Comparison of ENCODE assay signal across 9 cellular contexts in genomic region chr1:246784621-246785535, GRCh38.
DNase-seq lines count a peak whose midpoint lies in the region; ATAC-seq, FAIRE-seq and TF ChIP-seq lines count a peak whose summit lies in the region.
"Had no signal": no experiment of that assay in that cellular context is flagged by ENCODE, and none has a peak within 500 bp of the region (broad histone marks: within the 10 kb centered on the region; RNA-seq: fewer than 3 reads in every experiment).

No MANE protein-coding gene starts in this region.

- H3K27me3 Mint-ChIP-seq in WTC11 (ENCODE audit: low read depth) = peaks cover 5% of the 10 kb centered on the region; the same call in 1 of the 2 replicates

- no peak overlapping the region for H3K4me3 Mint-ChIP-seq in WTC11

- CTCF ChIA-PET in WTC11 (lab: Charles Lee) = interaction anchor here (1.2 kb wide), 1 partner anchor 11 kb away, joined by 4 read pairs; no protein-coding TSS in a partner anchor
- CTCF ChIA-PET in HepG2 (lab: Yijun Ruan, JAX; ENCODE audit: low intra/inter-chr PET ratio, low total read pairs) = no interaction called here

- DNase-seq in GF-D8 (lab: John Stamatoyannopoulos, UW) = peak; percentile 61
- peak; percentile 42 for DNase-seq in HCEC 1CT
- no peak for DNase-seq in WTC11 (ENCODE audit: low spot score)
- no peak for DNase-seq in HepG2 (ENCODE audit: low spot score)
- no peak for DNase-seq in RCC 7860 (ENCODE audit: low spot score)
- DNase-seq in thyroid gland = no peak
- DNase-seq in NCI-H2196 treated with DMSO at 0.1 percent for 48 hours (lab: John Stamatoyannopoulos, UW; ENCODE audit: unreplicated experiment) = no peak

- no TSS peak for BruUV-seq in HepG2 (replicated peaks; lab: Mats Ljungman, UMichigan)

- TF ChIP-seq CTCF in WTC11 (IDR thresholded peaks at IDR 0.05) (no peak), HepG2 (CRISPR knock-in tag; IDR thresholded peaks at IDR 0.05) (no peak), thyroid gland (IDR thresholded peaks at IDR 0.05) (no peak)

- intact Hi-C loops in HepG2 (cut with micrococcal nuclease; ENCODE audit: unreplicated experiment) (no loop called here), thyroid gland (cut with DNase I) (no loop called here)

- TF ChIP-seq POLR2A in HepG2 (IDR thresholded peaks at IDR 0.05; ENCODE audit: insufficient read depth in 1 of 2, low read depth in 2 of 2, low read length in 2 of 2) = no peak
- TF ChIP-seq POLR2A in thyroid gland (IDR thresholded peaks at IDR 0.05) = no peak

- peaks cover 7% of the 10 kb centered on the region; the same call in 1 of the 2 replicates for H3K9me3 ChIP-seq in HepG2 (ENCODE audit: low read length)
- no peaks in the 10 kb centered on the region for H3K9me3 ChIP-seq in thyroid gland
- H3K9me3 ChIP-seq: tibial artery had no signal

- H3K4me2 ChIP-seq in HepG2 (ENCODE audit: low read depth, low read length) = no peak overlapping the region

- no peaks in the 10 kb centered on the region for H4K20me1 ChIP-seq in HepG2 (ENCODE audit: insufficient read depth, low read length)

- no peak overlapping the region for H3K27ac Mint-ChIP-seq in WTC11

- H3K4me1 ChIP-seq in HepG2 (ENCODE audit: insufficient read depth, low read length) = peaks cover 34% of the 10 kb centered on the region
- H3K4me1 ChIP-seq in thyroid gland = peaks cover 6 to 8% of the 10 kb centered on the region in 2 donors

- FAIRE-seq in HepG2 (lab: Jason Lieb, UNC) = no peak
- FAIRE-seq in RCC 7860 (lab: Jason Lieb, UNC) = no peak

- no peaks in the 10 kb centered on the region for H3K79me2 ChIP-seq in HepG2 (ENCODE audit: insufficient read depth, low read length)

- no peak overlapping the region for H3K4me3 ChIP-seq in HepG2 (replicated peaks in 1 of 3; ENCODE audit: insufficient read depth in 1 of 3, low read depth in 2 of 3, low read length in 3 of 3)
- no peak overlapping the region for H3K4me3 ChIP-seq in thyroid gland (replicated peaks in 1 of 3)
- H3K4me3 ChIP-seq: tibial artery had no signal

- in situ Hi-C loops in HepG2 (cut with HindIII; ENCODE audit: extremely low pct_ligation_motif_present, low pct_unique_long_range_greater_than_20kb) = no loop called here

- peaks cover 22% of the 10 kb centered on the region for H3K4me1 Mint-ChIP-seq in WTC11

- no peak overlapping the region for H3K27ac ChIP-seq in HepG2 (ENCODE audit: extremely low read length, insufficient read depth, low read length)
- H3K27ac ChIP-seq in thyroid gland = no peak overlapping the region
- H3K27ac ChIP-seq: tibial artery had no signal

- ATAC-seq in WTC11 (peak; percentile 11; the same call in 1 of the 2 replicates), HepG2 (peak; percentile 18), GM21529 (IDR thresholded peaks at IDR 0.05; ENCODE audit: unreplicated experiment) (no peak)

- H3K36me3 Mint-ChIP-seq in WTC11 = no peaks in the 10 kb centered on the region

- no peak overlapping the region for H3K9ac ChIP-seq in HepG2 (ENCODE audit: insufficient read depth, low read depth, low read length)

- POLR2A ChIA-PET in WTC11 (lab: Charles Lee) = interaction anchor here (0.6 kb wide), 1 partner anchor 992 kb away, joined by 3 read pairs; no protein-coding TSS in a partner anchor
- POLR2A ChIA-PET in HepG2 (lab: Yijun Ruan, JAX) = no interaction called here

- TF ChIP-seq RAD21 in HepG2 (CRISPR knock-in tag; IDR thresholded peaks at IDR 0.05) = no peak

- peaks cover 0 to 2% of the 10 kb centered on the region in 2 experiments; a peak in 1 of 5 replicates for H3K36me3 ChIP-seq in HepG2 (replicated peaks in 1 of 2; ENCODE audit: control insufficient read depth in 1 of 2, insufficient read depth in 2 of 2, low read length in 2 of 2)
- no peaks in the 10 kb centered on the region for H3K36me3 ChIP-seq in thyroid gland
- H3K36me3 ChIP-seq: tibial artery had no signal

- WGBS in HepG2 (ENCODE audit: low lambda C conversion rate) = 89% methylated on average over 18 of the region's 19 CpGs
- 63 to 65% methylated on average over 18 to 19 of the region's 19 CpGs for WGBS in thyroid gland, 2 donors

- H3K9me3 Mint-ChIP-seq in WTC11 = no peaks in the 10 kb centered on the region

- no peaks in the 10 kb centered on the region for H3K27me3 ChIP-seq in HepG2 (ENCODE audit: control insufficient read depth in 1 of 2, insufficient read depth in 2 of 2, low read length in 2 of 2)
- no peaks in the 10 kb centered on the region for H3K27me3 ChIP-seq in thyroid gland

- no peak overlapping the region for H2AFZ ChIP-seq in HepG2 (ENCODE audit: low read length)

- no peak for TF ChIP-seq EP300 in HepG2 (IDR thresholded peaks at IDR 0.05; ENCODE audit: low read depth in 2 of 2, low read length in 2 of 2)
- no peak for TF ChIP-seq EP300 in HepG2 (CRISPR knock-in tag; IDR thresholded peaks at IDR 0.05; ENCODE audit: borderline replicate concordance)

TF ChIP-seq in WTC11, 78 proteins besides CTCF, POLR2A, EP300 and RAD21:
- TF ChIP-seq, protein P1, sequence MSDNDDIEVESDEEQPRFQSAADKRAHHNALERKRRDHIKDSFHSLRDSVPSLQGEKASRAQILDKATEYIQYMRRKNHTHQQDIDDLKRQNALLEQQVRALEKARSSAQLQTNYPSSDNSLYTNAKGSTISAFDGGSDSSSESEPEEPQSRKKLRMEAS (CRISPR knock-in tag; IDR thresholded peaks at IDR 0.05) = no peak
- TF ChIP-seq, protein P2, sequence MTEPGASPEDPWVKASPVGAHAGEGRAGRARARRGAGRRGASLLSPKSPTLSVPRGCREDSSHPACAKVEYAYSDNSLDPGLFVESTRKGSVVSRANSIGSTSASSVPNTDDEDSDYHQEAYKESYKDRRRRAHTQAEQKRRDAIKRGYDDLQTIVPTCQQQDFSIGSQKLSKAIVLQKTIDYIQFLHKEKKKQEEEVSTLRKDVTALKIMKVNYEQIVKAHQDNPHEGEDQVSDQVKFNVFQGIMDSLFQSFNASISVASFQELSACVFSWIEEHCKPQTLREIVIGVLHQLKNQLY (CRISPR knock-in tag; IDR thresholded peaks at IDR 0.05) = no peak
- TF ChIP-seq RORB (CRISPR knock-in tag; IDR thresholded peaks at IDR 0.05) (no peak), FOXP1 (CRISPR knock-in tag; IDR thresholded peaks at IDR 0.05; ENCODE audit: borderline replicate concordance) (no peak), JUN (CRISPR knock-in tag; IDR thresholded peaks at IDR 0.05) (no peak)
- TF ChIP-seq, protein P3, sequence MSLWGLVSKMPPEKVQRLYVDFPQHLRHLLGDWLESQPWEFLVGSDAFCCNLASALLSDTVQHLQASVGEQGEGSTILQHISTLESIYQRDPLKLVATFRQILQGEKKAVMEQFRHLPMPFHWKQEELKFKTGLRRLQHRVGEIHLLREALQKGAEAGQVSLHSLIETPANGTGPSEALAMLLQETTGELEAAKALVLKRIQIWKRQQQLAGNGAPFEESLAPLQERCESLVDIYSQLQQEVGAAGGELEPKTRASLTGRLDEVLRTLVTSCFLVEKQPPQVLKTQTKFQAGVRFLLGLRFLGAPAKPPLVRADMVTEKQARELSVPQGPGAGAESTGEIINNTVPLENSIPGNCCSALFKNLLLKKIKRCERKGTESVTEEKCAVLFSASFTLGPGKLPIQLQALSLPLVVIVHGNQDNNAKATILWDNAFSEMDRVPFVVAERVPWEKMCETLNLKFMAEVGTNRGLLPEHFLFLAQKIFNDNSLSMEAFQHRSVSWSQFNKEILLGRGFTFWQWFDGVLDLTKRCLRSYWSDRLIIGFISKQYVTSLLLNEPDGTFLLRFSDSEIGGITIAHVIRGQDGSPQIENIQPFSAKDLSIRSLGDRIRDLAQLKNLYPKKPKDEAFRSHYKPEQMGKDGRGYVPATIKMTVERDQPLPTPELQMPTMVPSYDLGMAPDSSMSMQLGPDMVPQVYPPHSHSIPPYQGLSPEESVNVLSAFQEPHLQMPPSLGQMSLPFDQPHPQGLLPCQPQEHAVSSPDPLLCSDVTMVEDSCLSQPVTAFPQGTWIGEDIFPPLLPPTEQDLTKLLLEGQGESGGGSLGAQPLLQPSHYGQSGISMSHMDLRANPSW (CRISPR knock-in tag; conservative IDR thresholded peaks at IDR 0.05; ENCODE audit: low read depth) = no peak

TF ChIP-seq in HepG2, 621 proteins besides CTCF, POLR2A, EP300 and RAD21 (continues in another document):
- TF ChIP-seq ZNF281 (CRISPR knock-in tag; IDR thresholded peaks at IDR 0.05; ENCODE audit: borderline replicate concordance) (no peak), TRAFD1 (CRISPR knock-in tag; IDR thresholded peaks at IDR 0.05; ENCODE audit: borderline replicate concordance) (no peak), ZNF136 (CRISPR knock-in tag; IDR thresholded peaks at IDR 0.05; ENCODE audit: low read depth) (no peak), NFIC (IDR thresholded peaks at IDR 0.05; ENCODE audit: low read length) (no peak)

Comparison
In these comparisons a context has a peak if more than half of its experiments do, and no peak if none do; other contexts are left out.
1. DNase-seq: peak in GF-D8 (single experiment) and HCEC 1CT (single experiment); none in WTC11 (single experiment), HepG2 (single experiment), RCC 7860 (single experiment), thyroid gland (0 of 2) and NCI-H2196 treated with DMSO at 0.1 percent for 48 hours (single experiment).